Comparison of ENCODE assay signal across 1 cellular context in the genomic region with DNA sequence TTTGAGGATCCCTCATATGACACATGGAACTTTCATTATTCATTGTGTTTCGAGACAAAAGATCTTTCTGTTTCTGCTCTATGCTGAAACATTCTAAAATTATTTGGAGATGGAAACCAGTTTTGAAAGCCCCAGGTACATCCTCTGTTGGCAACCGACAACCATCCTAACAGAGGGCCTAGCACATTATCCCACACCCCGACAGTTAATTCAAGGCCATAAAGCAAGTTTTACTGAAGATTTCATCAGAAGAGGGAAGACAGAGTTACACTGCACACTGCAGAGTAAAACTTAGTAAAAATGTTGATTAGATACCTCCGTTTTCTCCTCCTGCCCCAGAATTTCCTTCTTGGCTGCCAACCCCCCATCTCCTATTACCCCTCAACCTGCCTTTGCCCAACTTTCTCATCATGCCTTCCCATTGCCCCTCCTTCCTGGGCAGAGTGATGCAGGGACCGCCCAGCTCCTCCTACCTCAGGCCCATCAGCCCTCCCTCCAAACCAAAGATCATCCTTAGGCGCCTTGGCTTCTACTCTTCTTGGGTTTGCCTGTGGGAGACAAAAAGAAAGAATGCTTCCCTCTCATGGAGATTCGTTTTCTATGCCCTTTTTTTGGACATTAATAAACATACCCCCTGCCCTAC.
A peak's percentile ranks its signal among the peaks of the same experiment; 100 is the strongest.
TF ChIP-seq lines count a peak whose summit lies in the region.

No MANE protein-coding gene starts in this region.

TF ChIP-seq in K562, 482 proteins besides CTCF, POLR2A, EP300 and RAD21 (continued from another document and continues in another):
- TF ChIP-seq, protein P1, sequence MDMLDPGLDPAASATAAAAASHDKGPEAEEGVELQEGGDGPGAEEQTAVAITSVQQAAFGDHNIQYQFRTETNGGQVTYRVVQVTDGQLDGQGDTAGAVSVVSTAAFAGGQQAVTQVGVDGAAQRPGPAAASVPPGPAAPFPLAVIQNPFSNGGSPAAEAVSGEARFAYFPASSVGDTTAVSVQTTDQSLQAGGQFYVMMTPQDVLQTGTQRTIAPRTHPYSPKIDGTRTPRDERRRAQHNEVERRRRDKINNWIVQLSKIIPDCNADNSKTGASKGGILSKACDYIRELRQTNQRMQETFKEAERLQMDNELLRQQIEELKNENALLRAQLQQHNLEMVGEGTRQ (CRISPR knock-in tag; IDR thresholded peaks at IDR 0.05): no peak
- TF ChIP-seq POLR2B (IDR thresholded peaks at IDR 0.05; ENCODE audit: low read depth, partially characterized antibody) (no peak), NR2C2 (CRISPR knock-in tag; IDR thresholded peaks at IDR 0.05) (no peak), NR2C2 (tag; IDR thresholded peaks at IDR 0.05) (peak; percentile 42), MCM7 (IDR thresholded peaks at IDR 0.05) (no peak), ZNF589 (CRISPR knock-in tag; IDR thresholded peaks at IDR 0.05; ENCODE audit: low read depth) (peak; percentile 67; the same call in 1 of the 2 replicates), CTBP1 (IDR thresholded peaks at IDR 0.05; ENCODE audit: borderline replicate concordance) (peak; percentile 62; the same call in 1 of the 2 replicates), ILF3 (IDR thresholded peaks at IDR 0.05; ENCODE audit: borderline replicate concordance) (no peak), CREB1 (IDR thresholded peaks at IDR 0.05) (no peak), CREB1 (CRISPR knock-in tag; IDR thresholded peaks at IDR 0.05) (no peak), ETS2 (tag; IDR thresholded peaks at IDR 0.05; ENCODE audit: borderline replicate concordance, poor library complexity, severe bottlenecking) (no peak), PCBP1 (IDR thresholded peaks at IDR 0.05; ENCODE audit: low read depth, low read length, poor library complexity, severe bottlenecking) (no peak), GTF2A2 (tag; IDR thresholded peaks at IDR 0.05) (no peak), POLR2H (tag; IDR thresholded peaks at IDR 0.05; ENCODE audit: low read depth) (peak; percentile 65), KDM1A (IDR thresholded peaks at IDR 0.05) (no peak), NFXL1 (CRISPR knock-in tag; IDR thresholded peaks at IDR 0.05) (no peak), CEBPB (tag; IDR thresholded peaks at IDR 0.05) (0 out of 2 replicates have a peak, but pooled peaks have one; percentile 17), ZNF41 (CRISPR knock-in tag; conservative IDR thresholded peaks at IDR 0.05) (no peak), ZNF444 (CRISPR knock-in tag; IDR thresholded peaks at IDR 0.05) (no peak), STAG1 (CRISPR knock-in tag; IDR thresholded peaks at IDR 0.05; ENCODE audit: borderline replicate concordance) (no peak), ZNF76 (CRISPR knock-in tag; IDR thresholded peaks at IDR 0.05; ENCODE audit: borderline replicate concordance) (no peak), RFX1 (IDR thresholded peaks at IDR 0.05) (no peak), ILK (tag; IDR thresholded peaks at IDR 0.05; ENCODE audit: borderline replicate concordance, low read depth) (no peak), RBFOX2 (IDR thresholded peaks at IDR 0.05; ENCODE audit: low read depth, low read length) (0 out of 2 replicates have a peak, but pooled peaks have one; percentile 23), RFX7 (CRISPR knock-in tag; IDR thresholded peaks at IDR 0.05) (no peak), ZFX (CRISPR knock-in tag; IDR thresholded peaks at IDR 0.05) (0 out of 2 replicates have a peak, but pooled peaks have one; percentile 23), PHF21A (IDR thresholded peaks at IDR 0.05; ENCODE audit: borderline replicate concordance, low read depth) (no peak), MYC (IDR thresholded peaks at IDR 0.05; ENCODE audit: low read depth, low read length) (peak; percentile 38; the same call in 1 of the 2 replicates), MYC (CRISPR knock-in tag; IDR thresholded peaks at IDR 0.05; ENCODE audit: borderline replicate concordance, low read depth) (no peak), RFX5 (IDR thresholded peaks at IDR 0.05; ENCODE audit: low read depth, low read length) (no peak), ZEB2 (IDR thresholded peaks at IDR 0.05) (peak; percentile 36; the same call in 1 of the 2 replicates), CBFA2T3 (IDR thresholded peaks at IDR 0.05) (no peak), BACH1 (tag; IDR thresholded peaks at IDR 0.05) (peak; percentile 77), ARNT (IDR thresholded peaks at IDR 0.05) (no peak), MAFG (tag; conservative IDR thresholded peaks at IDR 0.05) (no peak), BRD9 (IDR thresholded peaks at IDR 0.05; ENCODE audit: low read depth, partially characterized antibody) (peak; percentile 59), HSF4 (CRISPR knock-in tag; IDR thresholded peaks at IDR 0.05; ENCODE audit: borderline replicate concordance) (peak; percentile 10; the same call in 1 of the 2 replicates), RB1 (IDR thresholded peaks at IDR 0.05; ENCODE audit: low read depth) (no peak), CHD1 (IDR thresholded peaks at IDR 0.05; ENCODE audit: low read length) (no peak), TARDBP (IDR thresholded peaks at IDR 0.05) (no peak), CHD4 (IDR thresholded peaks at IDR 0.05; ENCODE audit: insufficient read depth, insufficient replicate concordance, low read depth, low read length, poor library complexity, severe bottlenecking) (no peak), SP1 (CRISPR knock-in tag; IDR thresholded peaks at IDR 0.05) (no peak), SP2 (IDR thresholded peaks at IDR 0.05; ENCODE audit: extremely low read depth, low read depth, low read length, poor library complexity, severe bottlenecking) (no peak), PHF8 (IDR thresholded peaks at IDR 0.05; ENCODE audit: borderline replicate concordance, low read length) (no peak), NONO (IDR thresholded peaks at IDR 0.05; ENCODE audit: low read depth in 2 of 2, low read length in 1 of 2) (no peak), LCOR (CRISPR knock-in tag; IDR thresholded peaks at IDR 0.05) (no peak), BCL6 (CRISPR knock-in tag; IDR thresholded peaks at IDR 0.05) (no peak), HDAC3 (IDR thresholded peaks at IDR 0.05; ENCODE audit: borderline replicate concordance, partially characterized antibody) (no peak), ZNF165 (CRISPR knock-in tag; IDR thresholded peaks at IDR 0.05; ENCODE audit: borderline replicate concordance) (no peak), MIER1 (IDR thresholded peaks at IDR 0.05; ENCODE audit: low read depth) (no peak), ADNP (tag; IDR thresholded peaks at IDR 0.05) (no peak), NRF1 (conservative IDR thresholded peaks at IDR 0.05 in 1 of 2, IDR thresholded peaks at IDR 0.05 in 1 of 2) (0 out of 4 replicates have a peak, but pooled peaks of 1 of the 2 experiments have one; percentile 14), CXXC5 (CRISPR knock-in tag; IDR thresholded peaks at IDR 0.05) (peak; percentile 52), NR2C1 (IDR thresholded peaks at IDR 0.05) (no peak), NR2C1 (tag; IDR thresholded peaks at IDR 0.05) (0 out of 2 replicates have a peak, but pooled peaks have one; percentile 26), ZNF408 (CRISPR knock-in tag; IDR thresholded peaks at IDR 0.05; ENCODE audit: low read depth) (no peak), ZC3H8 (IDR thresholded peaks at IDR 0.05) (no peak), ZNF212 (CRISPR knock-in tag; IDR thresholded peaks at IDR 0.05) (no peak), ZNF316 (IDR thresholded peaks at IDR 0.05) (no peak), KHSRP (IDR thresholded peaks at IDR 0.05) (no peak)
- TF ChIP-seq, protein P2, sequence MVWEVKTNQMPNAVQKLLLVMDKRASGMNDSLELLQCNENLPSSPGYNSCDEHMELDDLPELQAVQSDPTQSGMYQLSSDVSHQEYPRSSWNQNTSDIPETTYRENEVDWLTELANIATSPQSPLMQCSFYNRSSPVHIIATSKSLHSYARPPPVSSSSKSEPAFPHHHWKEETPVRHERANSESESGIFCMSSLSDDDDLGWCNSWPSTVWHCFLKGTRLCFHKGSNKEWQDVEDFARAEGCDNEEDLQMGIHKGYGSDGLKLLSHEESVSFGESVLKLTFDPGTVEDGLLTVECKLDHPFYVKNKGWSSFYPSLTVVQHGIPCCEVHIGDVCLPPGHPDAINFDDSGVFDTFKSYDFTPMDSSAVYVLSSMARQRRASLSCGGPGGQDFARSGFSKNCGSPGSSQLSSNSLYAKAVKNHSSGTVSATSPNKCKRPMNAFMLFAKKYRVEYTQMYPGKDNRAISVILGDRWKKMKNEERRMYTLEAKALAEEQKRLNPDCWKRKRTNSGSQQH (CRISPR knock-in tag; IDR thresholded peaks at IDR 0.05): no peak
- TF ChIP-seq, protein P3, sequence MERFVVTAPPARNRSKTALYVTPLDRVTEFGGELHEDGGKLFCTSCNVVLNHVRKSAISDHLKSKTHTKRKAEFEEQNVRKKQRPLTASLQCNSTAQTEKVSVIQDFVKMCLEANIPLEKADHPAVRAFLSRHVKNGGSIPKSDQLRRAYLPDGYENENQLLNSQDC (CRISPR knock-in tag; IDR thresholded peaks at IDR 0.05): no peak
- TF ChIP-seq, protein P4, sequence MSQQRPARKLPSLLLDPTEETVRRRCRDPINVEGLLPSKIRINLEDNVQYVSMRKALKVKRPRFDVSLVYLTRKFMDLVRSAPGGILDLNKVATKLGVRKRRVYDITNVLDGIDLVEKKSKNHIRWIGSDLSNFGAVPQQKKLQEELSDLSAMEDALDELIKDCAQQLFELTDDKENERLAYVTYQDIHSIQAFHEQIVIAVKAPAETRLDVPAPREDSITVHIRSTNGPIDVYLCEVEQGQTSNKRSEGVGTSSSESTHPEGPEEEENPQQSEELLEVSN (IDR thresholded peaks at IDR 0.05; ENCODE audit: borderline replicate concordance in 1 of 2, extremely low read depth in 1 of 2, insufficient read depth in 1 of 2, insufficient read length in 1 of 2, low read depth in 1 of 2, low read length in 1 of 2, poor library complexity in 1 of 2, severe bottlenecking in 1 of 2): no peak
- TF ChIP-seq, protein P5, sequence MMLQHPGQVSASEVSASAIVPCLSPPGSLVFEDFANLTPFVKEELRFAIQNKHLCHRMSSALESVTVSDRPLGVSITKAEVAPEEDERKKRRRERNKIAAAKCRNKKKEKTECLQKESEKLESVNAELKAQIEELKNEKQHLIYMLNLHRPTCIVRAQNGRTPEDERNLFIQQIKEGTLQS (IDR thresholded peaks at IDR 0.05): peak; percentile 51; the same call in 1 of the 2 replicates
- TF ChIP-seq, protein P5 (CRISPR knock-in tag; conservative IDR thresholded peaks at IDR 0.05): no peak
- TF ChIP-seq, protein P6, sequence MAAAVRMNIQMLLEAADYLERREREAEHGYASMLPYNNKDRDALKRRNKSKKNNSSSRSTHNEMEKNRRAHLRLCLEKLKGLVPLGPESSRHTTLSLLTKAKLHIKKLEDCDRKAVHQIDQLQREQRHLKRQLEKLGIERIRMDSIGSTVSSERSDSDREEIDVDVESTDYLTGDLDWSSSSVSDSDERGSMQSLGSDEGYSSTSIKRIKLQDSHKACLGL (CRISPR knock-in tag; IDR thresholded peaks at IDR 0.05; ENCODE audit: borderline replicate concordance, poor library complexity, severe bottlenecking): no peak
- TF ChIP-seq, protein P7, sequence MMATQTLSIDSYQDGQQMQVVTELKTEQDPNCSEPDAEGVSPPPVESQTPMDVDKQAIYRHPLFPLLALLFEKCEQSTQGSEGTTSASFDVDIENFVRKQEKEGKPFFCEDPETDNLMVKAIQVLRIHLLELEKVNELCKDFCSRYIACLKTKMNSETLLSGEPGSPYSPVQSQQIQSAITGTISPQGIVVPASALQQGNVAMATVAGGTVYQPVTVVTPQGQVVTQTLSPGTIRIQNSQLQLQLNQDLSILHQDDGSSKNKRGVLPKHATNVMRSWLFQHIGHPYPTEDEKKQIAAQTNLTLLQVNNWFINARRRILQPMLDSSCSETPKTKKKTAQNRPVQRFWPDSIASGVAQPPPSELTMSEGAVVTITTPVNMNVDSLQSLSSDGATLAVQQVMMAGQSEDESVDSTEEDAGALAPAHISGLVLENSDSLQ (IDR thresholded peaks at IDR 0.05): no peak
- TF ChIP-seq, protein P8, sequence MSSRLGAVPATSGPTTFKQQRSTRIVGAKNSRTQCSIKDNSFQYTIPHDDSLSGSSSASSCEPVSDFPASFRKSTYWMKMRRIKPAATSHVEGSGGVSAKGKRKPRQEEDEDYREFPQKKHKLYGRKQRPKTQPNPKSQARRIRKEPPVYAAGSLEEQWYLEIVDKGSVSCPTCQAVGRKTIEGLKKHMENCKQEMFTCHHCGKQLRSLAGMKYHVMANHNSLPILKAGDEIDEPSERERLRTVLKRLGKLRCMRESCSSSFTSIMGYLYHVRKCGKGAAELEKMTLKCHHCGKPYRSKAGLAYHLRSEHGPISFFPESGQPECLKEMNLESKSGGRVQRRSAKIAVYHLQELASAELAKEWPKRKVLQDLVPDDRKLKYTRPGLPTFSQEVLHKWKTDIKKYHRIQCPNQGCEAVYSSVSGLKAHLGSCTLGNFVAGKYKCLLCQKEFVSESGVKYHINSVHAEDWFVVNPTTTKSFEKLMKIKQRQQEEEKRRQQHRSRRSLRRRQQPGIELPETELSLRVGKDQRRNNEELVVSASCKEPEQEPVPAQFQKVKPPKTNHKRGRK (tag; IDR thresholded peaks at IDR 0.05): no peak
- TF ChIP-seq, protein P9, sequence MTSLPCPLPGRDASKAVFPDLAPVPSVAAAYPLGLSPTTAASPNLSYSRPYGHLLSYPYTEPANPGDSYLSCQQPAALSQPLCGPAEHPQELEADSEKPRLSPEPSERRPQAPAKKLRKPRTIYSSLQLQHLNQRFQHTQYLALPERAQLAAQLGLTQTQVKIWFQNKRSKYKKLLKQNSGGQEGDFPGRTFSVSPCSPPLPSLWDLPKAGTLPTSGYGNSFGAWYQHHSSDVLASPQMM (CRISPR knock-in tag; IDR thresholded peaks at IDR 0.05): no peak
- TF ChIP-seq, protein P10, sequence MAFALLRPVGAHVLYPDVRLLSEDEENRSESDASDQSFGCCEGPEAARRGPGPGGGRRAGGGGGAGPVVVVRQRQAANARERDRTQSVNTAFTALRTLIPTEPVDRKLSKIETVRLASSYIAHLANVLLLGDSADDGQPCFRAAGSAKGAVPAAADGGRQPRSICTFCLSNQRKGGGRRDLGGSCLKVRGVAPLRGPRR (CRISPR knock-in tag; IDR thresholded peaks at IDR 0.05): no peak
- TF ChIP-seq, protein P11, sequence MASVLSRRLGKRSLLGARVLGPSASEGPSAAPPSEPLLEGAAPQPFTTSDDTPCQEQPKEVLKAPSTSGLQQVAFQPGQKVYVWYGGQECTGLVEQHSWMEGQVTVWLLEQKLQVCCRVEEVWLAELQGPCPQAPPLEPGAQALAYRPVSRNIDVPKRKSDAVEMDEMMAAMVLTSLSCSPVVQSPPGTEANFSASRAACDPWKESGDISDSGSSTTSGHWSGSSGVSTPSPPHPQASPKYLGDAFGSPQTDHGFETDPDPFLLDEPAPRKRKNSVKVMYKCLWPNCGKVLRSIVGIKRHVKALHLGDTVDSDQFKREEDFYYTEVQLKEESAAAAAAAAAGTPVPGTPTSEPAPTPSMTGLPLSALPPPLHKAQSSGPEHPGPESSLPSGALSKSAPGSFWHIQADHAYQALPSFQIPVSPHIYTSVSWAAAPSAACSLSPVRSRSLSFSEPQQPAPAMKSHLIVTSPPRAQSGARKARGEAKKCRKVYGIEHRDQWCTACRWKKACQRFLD (CRISPR knock-in tag; IDR thresholded peaks at IDR 0.05): peak; percentile 55; the same call in 1 of the 2 replicates
